ENCODE assay signal across 13 cellular contexts in genomic region chrX:1477801-1478458, GRCh38. TPM values are rescaled to one million over a fixed set of nuclear protein-coding genes. Genes with fewer than 3 reads are reported as not detected.
DNase-seq lines count a peak whose midpoint lies in the region; ATAC-seq and TF ChIP-seq lines count a peak whose summit lies in the region.
"Had no signal": no experiment of that assay in that cellular context is flagged by ENCODE, and none has a peak within 500 bp of the region (broad histone marks: within the 10 kb centered on the region; RNA-seq: fewer than 3 reads in every experiment).

No MANE protein-coding gene starts in this region.

- peak overlapping the region; percentile 25 for H3K4me3 Mint-ChIP-seq in T-helper 2 cell treated with Interferon-gamma antibody and Interleukin-4, amounts not matched to agents 5 μg/mL and 100 μg/mL, for 36 hours
- no peak overlapping the region for H3K4me3 Mint-ChIP-seq in activated T-helper 2 cell treated with anti-CD3 and anti-CD28 coated beads, Interferon-gamma antibody, Interleukin-2, Interleukin-4, amounts not matched to agents 10 μg/mL and 5 μg/mL and 100 μg/mL, durations not matched to agents 14 hours and 24 hours and 36 hours (ENCODE audit: low read depth)
- no peak overlapping the region for H3K4me3 Mint-ChIP-seq in osteocyte (ENCODE audit: unreplicated experiment)
- H3K4me3 Mint-ChIP-seq: GM23338 had no signal

- peak overlapping the region; percentile 73 for H3K27ac Mint-ChIP-seq in T-helper 2 cell treated with Interferon-gamma antibody and Interleukin-4, amounts not matched to agents 5 μg/mL and 100 μg/mL, for 36 hours
- H3K27ac Mint-ChIP-seq in activated T-helper 2 cell treated with anti-CD3 and anti-CD28 coated beads, Interferon-gamma antibody, Interleukin-2, Interleukin-4, amounts not matched to agents 10 μg/mL and 5 μg/mL and 100 μg/mL, durations not matched to agents 14 hours and 24 hours and 36 hours = peak overlapping the region; percentile 75
- H3K27ac Mint-ChIP-seq in osteocyte (ENCODE audit: unreplicated experiment) = no peak overlapping the region
- H3K27ac Mint-ChIP-seq: GM23338 had no signal

- peaks cover 33% of the 10 kb centered on the region for H3K9me3 Mint-ChIP-seq in T-helper 2 cell treated with Interferon-gamma antibody and Interleukin-4, amounts not matched to agents 5 μg/mL and 100 μg/mL, for 36 hours
- H3K9me3 Mint-ChIP-seq in activated T-helper 2 cell treated with anti-CD3 and anti-CD28 coated beads, Interferon-gamma antibody, Interleukin-2, Interleukin-4, amounts not matched to agents 10 μg/mL and 5 μg/mL and 100 μg/mL, durations not matched to agents 14 hours and 24 hours and 36 hours = peaks cover 39% of the 10 kb centered on the region
- H3K9me3 Mint-ChIP-seq in osteocyte (ENCODE audit: unreplicated experiment) = peaks cover 17% of the 10 kb centered on the region

- peak; percentile 5 for DNase-seq in T-helper 2 cell treated with Interferon-gamma antibody and Interleukin-4, amounts not matched to agents 5 μg/mL and 100 μg/mL, for 36 hours (ENCODE audit: low spot score)
- DNase-seq in T-helper 2 cell (no peak), MV-4-11 (lab: John Stamatoyannopoulos, UW) (peak; percentile 43), osteocyte (ENCODE audit: extremely low spot score, unreplicated experiment) (peak; percentile 53), Ammon's horn (ENCODE audit: low spot score) (no peak)
- peak; percentile 7 for DNase-seq in activated T-helper 2 cell treated with anti-CD3 and anti-CD28 coated beads, Interferon-gamma antibody, Interleukin-2, Interleukin-4, amounts not matched to agents 10 μg/mL and 5 μg/mL and 100 μg/mL, durations not matched to agents 14 hours and 24 hours and 36 hours (ENCODE audit: low spot score)
- DNase-seq: MM.1S, transverse colon had no signal

- no peak for ATAC-seq in HG03045 (IDR thresholded peaks at IDR 0.05; ENCODE audit: unreplicated experiment)
- no peak for ATAC-seq in GM21447 (IDR thresholded peaks at IDR 0.05; ENCODE audit: unreplicated experiment)
- ATAC-seq: GM23338 had no signal

- no peaks in the 10 kb centered on the region for H3K27me3 Mint-ChIP-seq in T-helper 2 cell treated with Interferon-gamma antibody and Interleukin-4, amounts not matched to agents 5 μg/mL and 100 μg/mL, for 36 hours (ENCODE audit: low read depth)
- no peaks in the 10 kb centered on the region for H3K27me3 Mint-ChIP-seq in activated T-helper 2 cell treated with anti-CD3 and anti-CD28 coated beads, Interferon-gamma antibody, Interleukin-2, Interleukin-4, amounts not matched to agents 10 μg/mL and 5 μg/mL and 100 μg/mL, durations not matched to agents 14 hours and 24 hours and 36 hours (ENCODE audit: low read depth)
- H3K27me3 Mint-ChIP-seq in osteocyte (ENCODE audit: unreplicated experiment) = no peaks in the 10 kb centered on the region

- intact Hi-C loops in activated T-helper 2 cell treated with anti-CD3 and anti-CD28 coated beads, Interferon-gamma antibody, Interleukin-2, Interleukin-4, amounts not matched to agents 10 μg/mL and 5 μg/mL and 100 μg/mL, durations not matched to agents 14 hours and 24 hours and 36 hours (cut with micrococcal nuclease) = no loop called here

- TF ChIP-seq CTCF in osteocyte (IDR thresholded peaks at IDR 0.05) = no peak

- H3K36me3 Mint-ChIP-seq in T-helper 2 cell treated with Interferon-gamma antibody and Interleukin-4, amounts not matched to agents 5 μg/mL and 100 μg/mL, for 36 hours (ENCODE audit: low read depth) = peaks cover 74% of the 10 kb centered on the region
- peaks cover 81% of the 10 kb centered on the region for H3K36me3 Mint-ChIP-seq in activated T-helper 2 cell treated with anti-CD3 and anti-CD28 coated beads, Interferon-gamma antibody, Interleukin-2, Interleukin-4, amounts not matched to agents 10 μg/mL and 5 μg/mL and 100 μg/mL, durations not matched to agents 14 hours and 24 hours and 36 hours (ENCODE audit: low read depth)
- H3K36me3 Mint-ChIP-seq in osteocyte (ENCODE audit: unreplicated experiment) = no peaks in the 10 kb centered on the region

- H3K4me1 Mint-ChIP-seq in T-helper 2 cell treated with Interferon-gamma antibody and Interleukin-4, amounts not matched to agents 5 μg/mL and 100 μg/mL, for 36 hours (ENCODE audit: low read depth) = peaks cover 77% of the 10 kb centered on the region
- H3K4me1 Mint-ChIP-seq in activated T-helper 2 cell treated with anti-CD3 and anti-CD28 coated beads, Interferon-gamma antibody, Interleukin-2, Interleukin-4, amounts not matched to agents 10 μg/mL and 5 μg/mL and 100 μg/mL, durations not matched to agents 14 hours and 24 hours and 36 hours (ENCODE audit: low read depth) = peaks cover 65% of the 10 kb centered on the region
- H3K4me1 Mint-ChIP-seq in osteocyte (ENCODE audit: unreplicated experiment) = peaks cover 8% of the 10 kb centered on the region

RNA-seq across cellular contexts. Expression of gene ASMTL, which starts 25.2 kb away (rescaled TPM):
- 41.8 and 42.6 TPM in 2 replicates for total RNA-seq in activated T-helper 2 cell treated with anti-CD3 and anti-CD28 coated beads, Interferon-gamma antibody, Interleukin-2, Interleukin-4, amounts not matched to agents 10 μg/mL and 5 μg/mL and 100 μg/mL, durations not matched to agents 14 hours and 24 hours and 36 hours
- total RNA-seq in osteocyte = 33.3 and 35.9 TPM in 2 replicates

RNA-seq across cellular contexts. Expression of gene P2RY8, which starts 59.1 kb away (rescaled TPM):
- total RNA-seq in activated T-helper 2 cell treated with anti-CD3 and anti-CD28 coated beads, Interferon-gamma antibody, Interleukin-2, Interleukin-4, amounts not matched to agents 10 μg/mL and 5 μg/mL and 100 μg/mL, durations not matched to agents 14 hours and 24 hours and 36 hours = 33.1 and 34.5 TPM in 2 replicates
- not detected in 2 replicates for total RNA-seq in osteocyte
- total RNA-seq: A172, bronchial epithelial cell, GM23338 had no signal

Comparison
In these comparisons a context has a peak if more than half of its experiments do, and no peak if none do; other contexts are left out.
1. DNase-seq: peak in T-helper 2 cell treated with Interferon-gamma antibody and Interleukin-4, amounts not matched to agents 5 μg/mL and 100 μg/mL, for 36 hours (single experiment), MV-4-11 (single experiment), activated T-helper 2 cell treated with anti-CD3 and anti-CD28 coated beads, Interferon-gamma antibody, Interleukin-2, Interleukin-4, amounts not matched to agents 10 μg/mL and 5 μg/mL and 100 μg/mL, durations not matched to agents 14 hours and 24 hours and 36 hours (single experiment) and osteocyte (single experiment); none in T-helper 2 cell (0 of 5) and Ammon's horn (single experiment).
2. RNA of gene P2RY8, which starts 59.1 kb away (total RNA-seq): 33.1 to 34.5 TPM in activated T-helper 2 cell treated with anti-CD3 and anti-CD28 coated beads, Interferon-gamma antibody, Interleukin-2, Interleukin-4, amounts not matched to agents 10 μg/mL and 5 μg/mL and 100 μg/mL, durations not matched to agents 14 hours and 24 hours and 36 hours; not detected in osteocyte; every median in the first group is over 10 times any median in the second.